In genomic region chr12:132277961-132278360, GRCh38 we compare ENCODE assay signal across 18 cellular contexts. TPM values are rescaled to one million over a fixed set of nuclear protein-coding genes. Genes with fewer than 3 reads are reported as not detected.
DNase-seq lines count a peak whose midpoint lies in the region; FAIRE-seq and TF ChIP-seq lines count a peak whose summit lies in the region.
"Had no signal": no experiment of that assay in that cellular context is flagged by ENCODE, and none has a peak within 500 bp of the region (broad histone marks: within the 10 kb centered on the region; RNA-seq: fewer than 3 reads in every experiment).

No MANE protein-coding gene starts in this region.

- TF ChIP-seq POLR2A in Peyer's patch (IDR thresholded peaks at IDR 0.05) = no peak

- peak overlapping the region; percentile 43 for H3K4me2 ChIP-seq in BLaER1
- H3K4me2 ChIP-seq in BLaER1 treated with 17β-estradiol and CSF1 and Interleukin-3, amounts not matched to agents 10 nM and 100 nM = peak overlapping the region; percentile 0 to 44 (median 31); a peak in 15 of 22 replicates
- H3K4me2 ChIP-seq: GM23338 had no signal

- no peak overlapping the region for H3K27ac ChIP-seq in BLaER1
- no peak overlapping the region for H3K27ac ChIP-seq in BLaER1 treated with 17β-estradiol and CSF1 and Interleukin-3, amounts not matched to agents 10 nM and 100 nM
- H3K27ac ChIP-seq in Peyer's patch = peak overlapping the region in 3 of 4 donors; percentile 17 to 25 (median 22)

- no peak for DNase-seq in Peyer's patch
- no peak for DNase-seq in nephron progenitor cell
- DNase-seq in activated CD8-positive, alpha-beta memory T cell treated with anti-CD3 and anti-CD28 coated beads for 24 hours = no peak
- no peak for DNase-seq in activated CD4-positive, CD25-positive, alpha-beta regulatory T cell (lab: John Stamatoyannopoulos, UW)
- DNase-seq in HTR-8/SVneo (ENCODE audit: insufficient read length, low spot score) = no peak
- no peak for DNase-seq in superior temporal gyrus (ENCODE audit: extremely low spot score)
- DNase-seq: Calu3; CD4-positive, alpha-beta T cell; CD8-positive, alpha-beta memory T cell; DMS53; GF-D8; H9 had no signal

- no peak overlapping the region for H3K4me3 ChIP-seq in BLaER1
- no peak overlapping the region for H3K4me3 ChIP-seq in BLaER1 treated with 17β-estradiol and CSF1 and Interleukin-3, amounts not matched to agents 10 nM and 100 nM
- H3K4me3 ChIP-seq in Peyer's patch = no peak overlapping the region
- H3K4me3 ChIP-seq: GM23338 had no signal

- no peak for FAIRE-seq in HTR-8/SVneo (lab: Jason Lieb, UNC)
- FAIRE-seq: GM12891, GM18507 had no signal

- H3K36me3 ChIP-seq in BLaER1 (no peaks in the 10 kb centered on the region), Peyer's patch (no peaks in the 10 kb centered on the region)
- H3K36me3 ChIP-seq in BLaER1 treated with 17β-estradiol and CSF1 and Interleukin-3, amounts not matched to agents 10 nM and 100 nM = no peaks in the 10 kb centered on the region

- H3K36me3 Mint-ChIP-seq in nephron progenitor cell (ENCODE audit: low read depth) = no peaks in the 10 kb centered on the region
- H3K36me3 Mint-ChIP-seq: CD14-positive monocyte; CD8-positive, alpha-beta memory T cell had no signal

- H3K9me3 ChIP-seq in BLaER1 = no peaks in the 10 kb centered on the region
- no peaks in the 10 kb centered on the region for H3K9me3 ChIP-seq in BLaER1 treated with 17β-estradiol and CSF1 and Interleukin-3, amounts not matched to agents 10 nM and 100 nM (replicated peaks in 1 of 11)
- no peaks in the 10 kb centered on the region for H3K9me3 ChIP-seq in Peyer's patch

- peaks cover 45% of the 10 kb centered on the region for H3K4me1 ChIP-seq in BLaER1
- H3K4me1 ChIP-seq in BLaER1 treated with 17β-estradiol and CSF1 and Interleukin-3, amounts not matched to agents 10 nM and 100 nM = peaks cover 7 to 42% (median 32%) of the 10 kb centered on the region in 10 experiments
- H3K4me1 ChIP-seq in Peyer's patch = peaks cover 0 to 4% (median 0%) of the 10 kb centered on the region in 4 donors

- H3K27me3 Mint-ChIP-seq in nephron progenitor cell (ENCODE audit: low read depth, poor library complexity) = peaks cover 11% of the 10 kb centered on the region

- H3K9ac ChIP-seq in BLaER1 = no peak overlapping the region
- no peak overlapping the region for H3K9ac ChIP-seq in BLaER1 treated with 17β-estradiol and CSF1 and Interleukin-3, amounts not matched to agents 10 nM and 100 nM

- no peaks in the 10 kb centered on the region for H4K20me1 ChIP-seq in BLaER1
- peaks cover 0 to 6% (median 0%) of the 10 kb centered on the region in 11 experiments; a peak in 1 of 22 replicates for H4K20me1 ChIP-seq in BLaER1 treated with 17β-estradiol and CSF1 and Interleukin-3, amounts not matched to agents 10 nM and 100 nM

- no peaks in the 10 kb centered on the region for H3K27me3 ChIP-seq in BLaER1
- peaks cover 0 to 4% (median 0%) of the 10 kb centered on the region in 11 experiments; a peak in 2 of 22 replicates for H3K27me3 ChIP-seq in BLaER1 treated with 17β-estradiol and CSF1 and Interleukin-3, amounts not matched to agents 10 nM and 100 nM
- no peaks in the 10 kb centered on the region for H3K27me3 ChIP-seq in Peyer's patch

- peaks cover 81% of the 10 kb centered on the region for H3K4me1 Mint-ChIP-seq in nephron progenitor cell
- H3K4me1 Mint-ChIP-seq: CD14-positive monocyte; CD8-positive, alpha-beta memory T cell had no signal

- H3K4me3 Mint-ChIP-seq in nephron progenitor cell = no peak overlapping the region
- H3K4me3 Mint-ChIP-seq: CD14-positive monocyte; CD4-positive, alpha-beta T cell; CD8-positive, alpha-beta memory T cell; GM23338; H9 had no signal

- H3K9me3 Mint-ChIP-seq in nephron progenitor cell = no peaks in the 10 kb centered on the region
- H3K9me3 Mint-ChIP-seq: CD14-positive monocyte; CD4-positive, alpha-beta T cell; CD8-positive, alpha-beta memory T cell; GM23338; H9 had no signal

- peak overlapping the region; percentile 59 for H3K27ac Mint-ChIP-seq in nephron progenitor cell
- H3K27ac Mint-ChIP-seq: CD14-positive monocyte; CD4-positive, alpha-beta T cell; CD8-positive, alpha-beta memory T cell; GM23338; H9 had no signal

- TF ChIP-seq CTCF in Peyer's patch (IDR thresholded peaks at IDR 0.05) = no peak
- TF ChIP-seq CTCF in nephron progenitor cell (IDR thresholded peaks at IDR 0.05) = no peak

RNA-seq across cellular contexts. Expression of gene GALNT9, which starts 51.4 kb away (rescaled TPM):
- not detected for total RNA-seq in Peyer's patch
- total RNA-seq: CD4-positive, alpha-beta T cell had no signal

Comparison
In these comparisons a context has a peak if more than half of its experiments do, and no peak if none do; other contexts are left out.
1. H3K27ac ChIP-seq: peak in Peyer's patch (3 of 4); none in BLaER1 (single experiment) and BLaER1 treated with 17β-estradiol and CSF1 and Interleukin-3, amounts not matched to agents 10 nM and 100 nM (0 of 11).